In genomic region chr1:6245869-6246496, GRCh38 we compare ENCODE assay signal across 7 cellular contexts. TPM values are rescaled to one million over a fixed set of nuclear protein-coding genes. Genes with fewer than 3 reads are reported as not detected.
DNase-seq lines count a peak whose midpoint lies in the region; ATAC-seq lines count a peak whose summit lies in the region.

No MANE protein-coding gene starts in this region.

- ATAC-seq in left colon: peak; percentile 42
- no peak for ATAC-seq in GM21360 (IDR thresholded peaks at IDR 0.05; ENCODE audit: unreplicated experiment)

- intact Hi-C loops in left colon (cut with DNase I, micrococcal nuclease): loop anchor here (2.0 to 10.0 kb wide), 2 partner anchors 97 to 159 kb away; no protein-coding TSS in a partner anchor

- DNase-seq in GM19240 (ENCODE audit: insufficient read length, low spot score) (peak; percentile 59), NCI-H2171 treated with DMSO at 0.1 percent for 48 hours (lab: John Stamatoyannopoulos, UW) (peak; percentile 90), activated T-cell treated with anti-CD3 and anti-CD28 coated beads for 24 hours (ENCODE audit: low read depth) (peak; percentile 38), left colon (peak in 1 of 2 donors; percentile 68), GOT3 (lab: John Stamatoyannopoulos, UW) (no peak), kidney glomerular epithelial cell (lab: John Stamatoyannopoulos, UW) (no peak)

RNA-seq across cellular contexts. Expression of gene HES3, which starts 2.0 kb away (rescaled TPM):
- total RNA-seq in left colon: not detected

RNA-seq across cellular contexts. Expression of gene ICMT, which starts 10.2 kb away (rescaled TPM):
- 10 to 100 TPM; 59.6 to 69.7 TPM for total RNA-seq in left colon

RNA-seq across cellular contexts. Expression of gene GPR153, which starts 14.9 kb away (rescaled TPM):
- total RNA-seq in left colon: 10 to 100 TPM; 27.0 to 60.6 TPM

RNA-seq across cellular contexts. Expression of gene RNF207, which starts 40.1 kb away (rescaled TPM):
- 10 to 100 TPM; 40.8 to 65.3 TPM for total RNA-seq in left colon

RNA-seq across cellular contexts. Expression of gene RPL22, which starts 46.6 kb away (rescaled TPM):
- total RNA-seq in left colon: 100 to 1,000 TPM; 297 to 352 TPM

Comparison
In these comparisons a context has a peak if more than half of its experiments do, and no peak if none do; other contexts are left out.
1. DNase-seq: peak in GM19240 (single experiment), NCI-H2171 treated with DMSO at 0.1 percent for 48 hours (single experiment) and activated T-cell treated with anti-CD3 and anti-CD28 coated beads for 24 hours (single experiment); none in GOT3 (single experiment) and kidney glomerular epithelial cell (single experiment).